Comparison of ENCODE assay signal across 8 cellular contexts in genomic region chr1:77889240-77889637, GRCh38. TPM values are rescaled to one million over a fixed set of nuclear protein-coding genes. Genes with fewer than 3 reads are reported as not detected.
DNase-seq lines count a peak whose midpoint lies in the region; ATAC-seq, FAIRE-seq and TF ChIP-seq lines count a peak whose summit lies in the region.

No MANE protein-coding gene starts in this region.

- peak; percentile 79 for DNase-seq in ELR (ENCODE audit: low read depth)
- no peak for DNase-seq in breast epithelium (ENCODE audit: low spot score in 2 of 2)
- no peak for DNase-seq in kidney
- no peak for DNase-seq in NCI-H2171 (lab: John Stamatoyannopoulos, UW)
- DNase-seq in stimulated activated CD4-positive, alpha-beta T cell treated with anti-CD3 and anti-CD28 coated beads, Interleukin-4, amount 100 ng/mL, for 24 hours = no peak

- intact Hi-C loops in breast epithelium (cut with DNase I; ENCODE audit: low total_unique reads) = no loop called here
- intact Hi-C loops in kidney (cut with DNase I) = no loop called here

- H3K4me1 ChIP-seq in HUES48 (ENCODE audit: control insufficient read depth, insufficient read depth, low read length) (peaks cover 8% of the 10 kb centered on the region; the same call in 1 of the 2 replicates), breast epithelium (no peaks in the 10 kb centered on the region), kidney (ENCODE audit: control insufficient read depth in 1 of 2, insufficient read depth in 1 of 2, low read depth in 1 of 2, low read length in 2 of 2) (no peaks in the 10 kb centered on the region), subcutaneous abdominal adipose tissue (ENCODE audit: control insufficient read depth in 5 of 5, insufficient read depth in 5 of 5, low read length in 5 of 5) (peaks cover 0 to 15% (median 8%) of the 10 kb centered on the region in 5 donors)

- H3K9ac ChIP-seq in HUES48 (ENCODE audit: low read depth, low read length) (peak overlapping the region; percentile 78; the same call in 1 of the 2 replicates), kidney (ENCODE audit: low read length in 2 of 2) (peak overlapping the region; percentile 65 to 72), subcutaneous abdominal adipose tissue (ENCODE audit: low read length in 5 of 5) (peak overlapping the region in 4 of 5 donors; percentile 76 to 85 (median 81))

- no peak for ATAC-seq in HG03139 (IDR thresholded peaks at IDR 0.05; ENCODE audit: unreplicated experiment)

- TF ChIP-seq POLR2A in breast epithelium (IDR thresholded peaks at IDR 0.05) = no peak

- H3K27me3 ChIP-seq in HUES48 (ENCODE audit: control insufficient read depth, insufficient read depth, low read length) (no peaks in the 10 kb centered on the region), breast epithelium (no peaks in the 10 kb centered on the region), subcutaneous abdominal adipose tissue (ENCODE audit: control insufficient read depth in 5 of 5, insufficient read depth in 4 of 5, low read length in 5 of 5) (no peaks in the 10 kb centered on the region)

- FAIRE-seq in kidney (lab: Jason Lieb, UNC) = no peak

- H3K27ac ChIP-seq in HUES48 (ENCODE audit: low read depth, low read length) (peak overlapping the region; percentile 93), breast epithelium (peak overlapping the region; percentile 69 to 91), kidney (ENCODE audit: low read depth in 2 of 2, low read length in 2 of 2) (peak overlapping the region; percentile 78 to 80), subcutaneous abdominal adipose tissue (ENCODE audit: low read depth, low read length) (peak overlapping the region; percentile 94)

- H3K9me3 ChIP-seq in HUES48 (ENCODE audit: control insufficient read depth, insufficient read depth, low read length) = no peaks in the 10 kb centered on the region
- no peaks in the 10 kb centered on the region for H3K9me3 ChIP-seq in breast epithelium
- no peaks in the 10 kb centered on the region for H3K9me3 ChIP-seq in kidney (ENCODE audit: control insufficient read depth in 1 of 2, low read length in 2 of 2)
- no peaks in the 10 kb centered on the region for H3K9me3 ChIP-seq in subcutaneous abdominal adipose tissue (ENCODE audit: control insufficient read depth in 5 of 5, low read length in 5 of 5)

- TF ChIP-seq CTCF in breast epithelium (IDR thresholded peaks at IDR 0.05) (no peak), kidney (IDR thresholded peaks at IDR 0.05; ENCODE audit: borderline replicate concordance, extremely low read depth, insufficient read depth) (no peak)

- no peaks in the 10 kb centered on the region for H3K36me3 ChIP-seq in HUES48 (ENCODE audit: control insufficient read depth, insufficient read depth, low read length)
- H3K36me3 ChIP-seq in breast epithelium = no peaks in the 10 kb centered on the region
- no peaks in the 10 kb centered on the region for H3K36me3 ChIP-seq in kidney (ENCODE audit: control insufficient read depth in 1 of 2, insufficient read depth in 2 of 2, low read length in 2 of 2)
- no peaks in the 10 kb centered on the region for H3K36me3 ChIP-seq in subcutaneous abdominal adipose tissue (ENCODE audit: control insufficient read depth in 5 of 5, insufficient read depth in 5 of 5, low read length in 5 of 5)

- H3K4me3 ChIP-seq in HUES48 (ENCODE audit: low read depth, low read length) (peak overlapping the region; percentile 99), breast epithelium (peak overlapping the region; percentile 61 to 89 (median 88)), kidney (ENCODE audit: low read length in 2 of 2) (peak overlapping the region; percentile 80 to 86), subcutaneous abdominal adipose tissue (ENCODE audit: low read depth in 1 of 5, low read length in 5 of 5) (peak overlapping the region; percentile 84 to 98 (median 89))

RNA-seq across cellular contexts. Expression of gene NEXN, which starts 0.8 kb away (rescaled TPM):
- total RNA-seq in breast epithelium (10 to 100 TPM; 12.8 to 18.4 (median 17.3) TPM), kidney (7.1 TPM)
- 6.5 TPM for polyA plus RNA-seq in kidney (ENCODE audit: insufficient read depth, low read depth, low replicate concordance)
